22 cellular contexts compared by ENCODE assay signal in the genomic region with DNA sequence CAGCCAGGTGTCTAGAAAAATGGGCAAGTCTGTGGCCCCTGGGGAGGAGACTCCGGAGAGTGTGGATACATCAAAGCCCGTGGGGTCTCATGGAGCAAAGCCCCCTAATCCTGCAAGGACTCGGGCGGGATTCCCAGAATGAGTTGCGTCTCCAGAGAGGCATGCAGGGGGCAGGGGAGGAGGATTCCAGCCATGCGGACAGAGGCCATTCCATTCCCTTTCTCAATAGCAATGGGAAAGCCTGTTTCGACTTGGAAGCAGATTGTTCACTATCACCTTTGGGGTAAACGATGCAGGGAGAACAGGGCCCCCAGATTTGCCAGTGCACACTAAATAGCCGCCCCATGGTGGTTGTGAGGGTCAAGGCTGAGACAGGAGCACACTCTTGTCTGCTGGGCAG. TPM values are rescaled to one million over a fixed set of nuclear protein-coding genes. Genes with fewer than 3 reads are reported as not detected.
DNase-seq lines count a peak whose midpoint lies in the region; ATAC-seq, FAIRE-seq and TF ChIP-seq lines count a peak whose summit lies in the region.
"Had no signal": no experiment of that assay in that cellular context is flagged by ENCODE, and none has a peak within 500 bp of the region (broad histone marks: within the 10 kb centered on the region; RNA-seq: fewer than 3 reads in every experiment).

No MANE protein-coding gene starts in this region.

- H3K27me3 ChIP-seq in GM23338 (ENCODE audit: insufficient read depth): no peaks in the 10 kb centered on the region
- H3K27me3 ChIP-seq in astrocyte (ENCODE audit: insufficient read depth, low read length): no peaks in the 10 kb centered on the region
- no peaks in the 10 kb centered on the region for H3K27me3 ChIP-seq in sigmoid colon

- ATAC-seq in GM23338 (no peak), GM21381 (IDR thresholded peaks at IDR 0.05; ENCODE audit: unreplicated experiment) (no peak)

- no peaks in the 10 kb centered on the region for H4K20me1 ChIP-seq in GM23338 (replicated peaks; ENCODE audit: insufficient read depth)
- H4K20me1 ChIP-seq in astrocyte (ENCODE audit: insufficient read depth, low read length): no peaks in the 10 kb centered on the region

- H3K9me3 ChIP-seq in astrocyte (ENCODE audit: insufficient read depth, low read depth, low read length) (no peaks in the 10 kb centered on the region), sigmoid colon (no peaks in the 10 kb centered on the region)

- no peak for TF ChIP-seq EP300 in sigmoid colon (IDR thresholded peaks at IDR 0.05)

- H2AFZ ChIP-seq in GM23338: no peak overlapping the region
- H2AFZ ChIP-seq in astrocyte (ENCODE audit: low read depth, low read length): no peak overlapping the region

- H3K27ac ChIP-seq in GM23338 (ENCODE audit: low read depth) (no peak overlapping the region), astrocyte (ENCODE audit: low read depth, low read length) (no peak overlapping the region), sigmoid colon (no peak overlapping the region)
- H3K27ac ChIP-seq: KMS-11, RWPE1 had no signal

- no peak overlapping the region for H3K4me2 ChIP-seq in GM23338
- peak overlapping the region; percentile 67 for H3K4me2 ChIP-seq in astrocyte (ENCODE audit: low read length)
- H3K4me2 ChIP-seq: KMS-11 had no signal

- no peak for TF ChIP-seq CTCF in GM23338 (conservative IDR thresholded peaks at IDR 0.05; ENCODE audit: low read depth in 2 of 2)
- no peak for TF ChIP-seq CTCF in astrocyte (IDR thresholded peaks at IDR 0.05; ENCODE audit: insufficient read depth, low read depth, low read length)
- no peak for TF ChIP-seq CTCF in mesothelial cell of epicardium (IDR thresholded peaks at IDR 0.05; ENCODE audit: unreplicated experiment)
- no peak for TF ChIP-seq CTCF in sigmoid colon (IDR thresholded peaks at IDR 0.05)

- no peak overlapping the region for H3K9ac ChIP-seq in astrocyte (ENCODE audit: low read length)
- H3K9ac ChIP-seq: KMS-11 had no signal

- intact Hi-C loops in sigmoid colon (cut with DNase I): no loop called here

- H3K4me3 ChIP-seq in GM23338: no peak overlapping the region
- H3K4me3 ChIP-seq in astrocyte (ENCODE audit: insufficient read depth, low read depth, low read length): no peak overlapping the region
- no peak overlapping the region for H3K4me3 ChIP-seq in sigmoid colon

- H3K27me3 Mint-ChIP-seq in GM23338 (ENCODE audit: insufficient read depth, low read depth, poor library complexity): no peaks in the 10 kb centered on the region
- peaks cover 2% of the 10 kb centered on the region for H3K27me3 Mint-ChIP-seq in astrocyte (ENCODE audit: low read depth, unreplicated experiment)
- no peaks in the 10 kb centered on the region for H3K27me3 Mint-ChIP-seq in mesothelial cell of epicardium (ENCODE audit: low read depth)

- H3K27ac Mint-ChIP-seq in GM23338 (peak overlapping the region; percentile 59; the same call in 1 of the 2 replicates), astrocyte (ENCODE audit: unreplicated experiment) (no peak overlapping the region), mesothelial cell of epicardium (peak overlapping the region; percentile 56)

- no peaks in the 10 kb centered on the region for H3F3A ChIP-seq in GM23338 (replicated peaks; ENCODE audit: low read depth)

- H3K79me2 ChIP-seq in GM23338 (replicated peaks; ENCODE audit: insufficient read depth) (no peaks in the 10 kb centered on the region), astrocyte (ENCODE audit: insufficient read depth, low read length) (no peaks in the 10 kb centered on the region)

- peaks cover 44% of the 10 kb centered on the region for H3K4me1 Mint-ChIP-seq in GM23338
- H3K4me1 Mint-ChIP-seq in astrocyte (ENCODE audit: low read depth, unreplicated experiment): peaks cover 23% of the 10 kb centered on the region
- H3K4me1 Mint-ChIP-seq in mesothelial cell of epicardium: peaks cover 25% of the 10 kb centered on the region

- H3K36me3 ChIP-seq in GM23338 (ENCODE audit: insufficient read depth): no peaks in the 10 kb centered on the region
- H3K36me3 ChIP-seq in astrocyte (ENCODE audit: insufficient read depth, low read length): no peaks in the 10 kb centered on the region
- peaks cover 0 to 51% (median 13%) of the 10 kb centered on the region in 4 donors for H3K36me3 ChIP-seq in sigmoid colon

- FAIRE-seq in astrocyte (lab: Jason Lieb, UNC): no peak
- FAIRE-seq: GM12892, H54 had no signal

- peaks cover 13% of the 10 kb centered on the region for H3K4me1 ChIP-seq in GM23338 (ENCODE audit: insufficient read depth)
- H3K4me1 ChIP-seq in astrocyte (ENCODE audit: insufficient read depth, low read length): peaks cover 21% of the 10 kb centered on the region
- peaks cover 0 to 7% (median 3%) of the 10 kb centered on the region in 4 donors for H3K4me1 ChIP-seq in sigmoid colon

- H3K9me2 ChIP-seq in GM23338 (ENCODE audit: insufficient read depth): no peaks in the 10 kb centered on the region

- WGBS in sigmoid colon, 2 donors: 95% methylated on average over 9 of the region's 9 CpGs

- H3K36me3 Mint-ChIP-seq in GM23338 (ENCODE audit: low read depth): no peaks in the 10 kb centered on the region; the same call in 1 of the 3 replicates
- H3K36me3 Mint-ChIP-seq in astrocyte (ENCODE audit: low read depth, unreplicated experiment): peaks cover 10% of the 10 kb centered on the region
- H3K36me3 Mint-ChIP-seq in mesothelial cell of epicardium: peaks cover 7% of the 10 kb centered on the region

- no peak for DNase-seq in GM23338 (ENCODE audit: low spot score)
- DNase-seq in astrocyte (ENCODE audit: low read depth): no peak
- DNase-seq in mesothelial cell of epicardium (ENCODE audit: low spot score in 2 of 2, unreplicated experiment in 2 of 2): no peak
- peak; percentile 28 for DNase-seq in sigmoid colon
- no peak for DNase-seq in LoVo (ENCODE audit: low spot score)
- DNase-seq in HUDEP-2 (lab: John Stamatoyannopoulos, UW; ENCODE audit: unreplicated experiment in 76 of 76): no peak
- DNase-seq in NCI-H146 treated with DMSO at 0.1 percent for 48 hours (lab: John Stamatoyannopoulos, UW; ENCODE audit: unreplicated experiment): no peak
- DNase-seq: CD8-positive, alpha-beta memory T cell; DMS 273 treated with DMSO at 0.1 percent for 48 hours; DMS79; NCI-H1092 treated with DMSO at 0.1 percent for 48 hours; NCI-H1436 treated with DMSO at 0.1 percent for 48 hours; NCI-H2029; NCI-H2227 treated with DMSO at 0.1 percent for 48 hours; NCI-H526 treated with DMSO at 0.1 percent for 48 hours; SHP77 had no signal

- H3K4me3 Mint-ChIP-seq in GM23338 (no peak overlapping the region), astrocyte (ENCODE audit: unreplicated experiment) (no peak overlapping the region), mesothelial cell of epicardium (no peak overlapping the region)
- H3K4me3 Mint-ChIP-seq: CD14-positive monocyte; CD8-positive, alpha-beta memory T cell had no signal

- H3K9me3 Mint-ChIP-seq in GM23338 (no peaks in the 10 kb centered on the region), astrocyte (ENCODE audit: unreplicated experiment) (no peaks in the 10 kb centered on the region), mesothelial cell of epicardium (no peaks in the 10 kb centered on the region)
- H3K9me3 Mint-ChIP-seq: CD14-positive monocyte; CD8-positive, alpha-beta memory T cell had no signal

- TF ChIP-seq POLR2A in sigmoid colon (IDR thresholded peaks at IDR 0.05): no peak

TF ChIP-seq in GM23338, 12 proteins besides CTCF, POLR2A, EP300 and RAD21 (continues in another document):
- TF ChIP-seq ZNF114 (CRISPR knock-in tag; IDR thresholded peaks at IDR 0.05) (no peak), POLR2AphosphoS5 (IDR thresholded peaks at IDR 0.05; ENCODE audit: low read depth) (no peak)

RNA-seq across cellular contexts. Expression of a gene that starts 15.4 kb away (rescaled TPM):
- 8.2 and 10.6 TPM in 2 replicates for total RNA-seq in GM23338 (2014; rRNA removed; shearing (Covaris generic))
- polyA plus RNA-seq in GM23338 (2016; fragmentation: Nextera tagmentation; extraction: Ambion mirVana) (3.0 and 3.1 TPM in 2 replicates), sigmoid colon (1 to 10 TPM; 1.2 to 5.7 (median 3.0) TPM)
- total RNA-seq in astrocyte (5.8 and 6.8 TPM in 2 replicates), mesothelial cell of epicardium (9.7 to 12.0 TPM (median 10.9 TPM) in 3 replicates), sigmoid colon (1 to 10 TPM; 3.5 to 6.9 (median 5.2) TPM)

RNA-seq across cellular contexts. Expression of a gene that starts 59.3 kb away (rescaled TPM):
- 12.7 and 16.2 TPM in 2 replicates for total RNA-seq in GM23338 (2014; rRNA removed; shearing (Covaris generic))
- polyA plus RNA-seq in GM23338 (2016; fragmentation: Nextera tagmentation; extraction: Ambion mirVana) (3.1 and 4.5 TPM in 2 replicates), sigmoid colon (1 to 10 TPM; 1.8 to 8.3 (median 3.7) TPM)
- total RNA-seq in astrocyte (6.7 and 8.3 TPM in 2 replicates), mesothelial cell of epicardium (29.7 to 31.6 TPM (median 31.1 TPM) in 3 replicates), sigmoid colon (10 to 100 TPM; 19.0 to 45.1 (median 22.2) TPM)
